Comparison of ENCODE assay signal across 13 cellular contexts in genomic region chr9:136565075-136565721, GRCh38. TPM values are rescaled to one million over a fixed set of nuclear protein-coding genes. Genes with fewer than 3 reads are reported as not detected.
A peak's percentile ranks its signal among the peaks of the same experiment; 100 is the strongest.
DNase-seq lines count a peak whose midpoint lies in the region; TF ChIP-seq lines count a peak whose summit lies in the region.
"Had no signal": no experiment of that assay in that cellular context is flagged by ENCODE, and none has a peak within 500 bp of the region (broad histone marks: within the 10 kb centered on the region; RNA-seq: fewer than 3 reads in every experiment).

No MANE protein-coding gene starts in this region.

- peaks cover 6% of the 10 kb centered on the region for H3K79me1 ChIP-seq in mesendoderm (ENCODE audit: low read length)

- H3K4me3 ChIP-seq in MM.1S (ENCODE audit: low read length) (no peak overlapping the region), esophagus squamous epithelium (no peak overlapping the region), mesendoderm (ENCODE audit: low read length) (no peak overlapping the region), stomach (no peak overlapping the region), lower leg skin (ENCODE audit: low read depth, poor library complexity, severe bottlenecking) (no peak overlapping the region)

- H3K23ac ChIP-seq in mesendoderm (ENCODE audit: low read length) = peak overlapping the region; percentile 30

- no peak overlapping the region for H3K4ac ChIP-seq in mesendoderm (ENCODE audit: low read depth, low read length)

- no peak overlapping the region for H2BK5ac ChIP-seq in mesendoderm (ENCODE audit: low read length)

- TF ChIP-seq POLR2A in esophagus squamous epithelium (IDR thresholded peaks at IDR 0.05) (no peak), stomach (IDR thresholded peaks at IDR 0.05) (no peak), lower leg skin (IDR thresholded peaks at IDR 0.05) (no peak)

- intact Hi-C loops in esophagus squamous epithelium (cut with DNase I) (no loop called here), stomach (cut with DNase I; ENCODE audit: low total_unique reads) (no loop called here), lower leg skin (cut with DNase I; ENCODE audit: low total_unique reads) (no loop called here)

- H3K56ac ChIP-seq in mesendoderm (ENCODE audit: low read length) = peak overlapping the region; percentile 39

- H3K9me3 ChIP-seq in MM.1S (replicated peaks; ENCODE audit: insufficient read depth, low read length) (no peaks in the 10 kb centered on the region), esophagus squamous epithelium (no peaks in the 10 kb centered on the region), stomach (no peaks in the 10 kb centered on the region)
- H3K9me3 ChIP-seq: SK-N-SH had no signal

- TF ChIP-seq EP300 in stomach (IDR thresholded peaks at IDR 0.05) = no peak

- no peak overlapping the region for H4K8ac ChIP-seq in mesendoderm (ENCODE audit: low read depth, low read length)

- no peak overlapping the region for H4K5ac ChIP-seq in mesendoderm (ENCODE audit: low read length)

- no peaks in the 10 kb centered on the region for H4K20me1 ChIP-seq in MM.1S (ENCODE audit: insufficient read depth, low read length)

- H3K36me3 ChIP-seq in MM.1S (replicated peaks; ENCODE audit: insufficient read depth, low read length) = no peaks in the 10 kb centered on the region
- H3K36me3 ChIP-seq in esophagus squamous epithelium = no peaks in the 10 kb centered on the region
- no peaks in the 10 kb centered on the region for H3K36me3 ChIP-seq in mesendoderm (ENCODE audit: control insufficient read depth, insufficient read depth, low read length)
- no peaks in the 10 kb centered on the region for H3K36me3 ChIP-seq in stomach

- H3K79me2 ChIP-seq in MM.1S (ENCODE audit: low read length) = no peaks in the 10 kb centered on the region
- no peaks in the 10 kb centered on the region for H3K79me2 ChIP-seq in mesendoderm (ENCODE audit: control insufficient read depth, insufficient read depth, low read length)

- TF ChIP-seq CTCF in MM.1S (IDR thresholded peaks at IDR 0.05; ENCODE audit: low read length) = no peak
- no peak for TF ChIP-seq CTCF in esophagus squamous epithelium (IDR thresholded peaks at IDR 0.05)
- TF ChIP-seq CTCF in stomach (IDR thresholded peaks at IDR 0.05) = no peak
- no peak for TF ChIP-seq CTCF in lower leg skin (IDR thresholded peaks at IDR 0.05)

- H3K4me1 ChIP-seq in MM.1S (ENCODE audit: low read length) (peaks cover 16% of the 10 kb centered on the region), esophagus squamous epithelium (peaks cover 35 to 67% (median 54%) of the 10 kb centered on the region in 3 donors), mesendoderm (ENCODE audit: control insufficient read depth, low read depth, low read length) (peaks cover 16% of the 10 kb centered on the region), stomach (peaks cover 41 to 65% (median 64%) of the 10 kb centered on the region in 4 donors)

- WGBS in esophagus squamous epithelium, 2 donors = 51 to 54% methylated on average over 16 to 18 of the region's 30 CpGs
- no CpG with 5 or more reads among the region's 30 CpGs for WGBS in mesendoderm (ENCODE audit: extremely low coverage, insufficient coverage, low lambda C conversion rate)
- WGBS in stomach, 5 donors = 45 to 72% (median 63%) methylated on average over 19 to 30 of the region's 30 CpGs
- 47 to 50% methylated on average over 30 of the region's 30 CpGs for WGBS in lower leg skin, 2 donors

- H3K9ac ChIP-seq in MM.1S (ENCODE audit: low read length) (no peak overlapping the region; the same call in 1 of the 2 replicates), mesendoderm (ENCODE audit: low read length) (no peak overlapping the region)
- H3K9ac ChIP-seq: SK-N-SH had no signal

- H2BK15ac ChIP-seq in mesendoderm (replicated peaks; ENCODE audit: low read depth) = no peak overlapping the region

- H2AFZ ChIP-seq in MM.1S (ENCODE audit: low read length) = peak overlapping the region; percentile 83

- no peak overlapping the region for H2BK120ac ChIP-seq in mesendoderm (ENCODE audit: low read depth, low read length)

- no peaks in the 10 kb centered on the region for H3F3A ChIP-seq in MM.1S (ENCODE audit: insufficient read depth, low read length)

- H3K4me2 ChIP-seq in MM.1S (ENCODE audit: low read depth, low read length) (peak overlapping the region; percentile 66; the same call in 1 of the 2 replicates), mesendoderm (ENCODE audit: low read length) (no peak overlapping the region)
- H3K4me2 ChIP-seq: SK-N-SH had no signal

- H3K27me3 ChIP-seq in MM.1S (replicated peaks; ENCODE audit: insufficient read depth, low read length) (no peaks in the 10 kb centered on the region), esophagus squamous epithelium (peaks cover 0 to 27% (median 0%) of the 10 kb centered on the region in 4 donors), mesendoderm (ENCODE audit: insufficient read depth, low read length, poor library complexity) (no peaks in the 10 kb centered on the region), stomach (no peaks in the 10 kb centered on the region)

- DNase-seq in MM.1S (no peak), esophagus squamous epithelium (lab: John Stamatoyannopoulos, UW) (no peak), mesendoderm (no peak), stomach (no peak), COR-L47 (lab: John Stamatoyannopoulos, UW) (no peak), lower leg skin (ENCODE audit: low spot score in 2 of 2) (no peak), AG08395 (ENCODE audit: low spot score) (no peak)
- no peak for DNase-seq in stimulated activated CD4-positive, alpha-beta T cell treated with anti-CD3 and anti-CD28 coated beads, Interleukin-4, amount 100 ng/mL, for 24 hours
- DNase-seq: activated CD4-positive, alpha-beta T cell treated with anti-CD3 and anti-CD28 coated beads for 36 hours; activated naive CD4-positive, alpha-beta T cell treated with Interleukin-2 at 50 U/mL for 16 hours; CD4-positive, alpha-beta memory T cell; effector CD4-positive, alpha-beta T cell; SK-N-SH had no signal

- no peak overlapping the region for H2AK5ac ChIP-seq in mesendoderm (ENCODE audit: low read length)

- no peak overlapping the region for H3K18ac ChIP-seq in mesendoderm (ENCODE audit: low read length)

- H3K27ac ChIP-seq in MM.1S (ENCODE audit: low read length) (peak overlapping the region; percentile 51; the same call in 1 of the 2 replicates), esophagus squamous epithelium (peak overlapping the region; percentile 21 to 82 (median 54)), mesendoderm (ENCODE audit: low read depth, low read length) (no peak overlapping the region), stomach (peak overlapping the region; percentile 41 to 81 (median 77))

- no peaks in the 10 kb centered on the region for H3K9me2 ChIP-seq in MM.1S (replicated peaks; ENCODE audit: insufficient read depth, low read length)
- H3K9me2 ChIP-seq: SK-N-SH had no signal

RNA-seq across cellular contexts. Expression of gene NOTCH1, which starts 19.4 kb away (rescaled TPM):
- total RNA-seq in esophagus squamous epithelium (10 to 100 TPM; 32.0 to 40.8 (median 36.2) TPM), stomach (100 to 1,000 TPM in 1 of 5 donors, 10 to 100 TPM in 4; 18.4 to 338 (median 62.5) TPM), lower leg skin (10 to 100 TPM; 79.7 to 95.3 (median 82.8) TPM)
- polyA plus RNA-seq in mesendoderm (2013, experiment 1 of 2) = 14.3 TPM
- 14.2 TPM for polyA plus RNA-seq in mesendoderm (2013, experiment 2 of 2)
- polyA plus RNA-seq in stomach = 1 to 10 TPM; 1.4 to 7.9 (median 2.3) TPM
